Comparison of ENCODE assay signal across 1 cellular context in genomic region chr14:49992901-49993335, GRCh38.
A peak's percentile ranks its signal among the peaks of the same experiment; 100 is the strongest.
TF ChIP-seq lines count a peak whose summit lies in the region.

No MANE protein-coding gene starts in this region.

TF ChIP-seq in HepG2, 621 proteins besides CTCF, POLR2A, EP300 and RAD21 (continued from another document and continues in another):
- peak; percentile 77; the same call in 1 of the 2 replicates for TF ChIP-seq AHDC1 (CRISPR knock-in tag; IDR thresholded peaks at IDR 0.05; ENCODE audit: borderline replicate concordance)
- TF ChIP-seq RAD51 (IDR thresholded peaks at IDR 0.05; ENCODE audit: borderline replicate concordance) = no peak
- TF ChIP-seq MYPOP (CRISPR knock-in tag; IDR thresholded peaks at IDR 0.05) = no peak
- TF ChIP-seq ZNF441 (CRISPR knock-in tag; IDR thresholded peaks at IDR 0.05; ENCODE audit: borderline replicate concordance) = 0 out of 2 replicates have a peak, but pooled peaks have one; percentile 46
- TF ChIP-seq RXRA (CRISPR knock-in tag; IDR thresholded peaks at IDR 0.05) = peak; percentile 100
- no peak for TF ChIP-seq ZBTB1 (CRISPR knock-in tag; IDR thresholded peaks at IDR 0.05; ENCODE audit: borderline replicate concordance)
- TF ChIP-seq ARID4A (CRISPR knock-in tag; IDR thresholded peaks at IDR 0.05; ENCODE audit: borderline replicate concordance) = peak; percentile 39; the same call in 1 of the 2 replicates
- TF ChIP-seq TGIF2 (CRISPR knock-in tag; IDR thresholded peaks at IDR 0.05) = 0 out of 2 replicates have a peak, but pooled peaks have one; percentile 18
- no peak for TF ChIP-seq HDAC6 (IDR thresholded peaks at IDR 0.05; ENCODE audit: low read depth, low read length)
- TF ChIP-seq CBX2 (IDR thresholded peaks at IDR 0.05; ENCODE audit: low read depth, low read length) = no peak
- no peak for TF ChIP-seq CBX2 (CRISPR knock-in tag; IDR thresholded peaks at IDR 0.05; ENCODE audit: low read depth)
- no peak for TF ChIP-seq ZBTB4 (CRISPR knock-in tag; IDR thresholded peaks at IDR 0.05; ENCODE audit: borderline replicate concordance)
- peak; percentile 52; the same call in 1 of the 2 replicates for TF ChIP-seq ETV5 (CRISPR knock-in tag; IDR thresholded peaks at IDR 0.05; ENCODE audit: borderline replicate concordance)
- peak; percentile 69 for TF ChIP-seq PPARG (CRISPR knock-in tag; conservative IDR thresholded peaks at IDR 0.05)
- no peak for TF ChIP-seq AHR (CRISPR knock-in tag; IDR thresholded peaks at IDR 0.05)
- TF ChIP-seq ATAD3A (CRISPR knock-in tag; IDR thresholded peaks at IDR 0.05) = no peak
- peak; percentile 79; the same call in 1 of the 2 replicates for TF ChIP-seq KDM3A (CRISPR knock-in tag; IDR thresholded peaks at IDR 0.05; ENCODE audit: low read depth)
- TF ChIP-seq ZBTB14 (CRISPR knock-in tag; IDR thresholded peaks at IDR 0.05) = no peak
- no peak for TF ChIP-seq ZNF720 (CRISPR knock-in tag; IDR thresholded peaks at IDR 0.05)
- TF ChIP-seq TBX3 (IDR thresholded peaks at IDR 0.05; ENCODE audit: borderline replicate concordance) = no peak
- TF ChIP-seq WIZ (CRISPR knock-in tag; IDR thresholded peaks at IDR 0.05) = no peak
- TF ChIP-seq ZNF235 (CRISPR knock-in tag; IDR thresholded peaks at IDR 0.05; ENCODE audit: borderline replicate concordance) = no peak
- peak; percentile 87; the same call in 1 of the 2 replicates for TF ChIP-seq FOXK1 (CRISPR knock-in tag; IDR thresholded peaks at IDR 0.05; ENCODE audit: borderline replicate concordance, low read depth)
- no peak for TF ChIP-seq THAP7 (CRISPR knock-in tag; IDR thresholded peaks at IDR 0.05)
- TF ChIP-seq ZUFSP (CRISPR knock-in tag; IDR thresholded peaks at IDR 0.05; ENCODE audit: borderline replicate concordance) = no peak
- TF ChIP-seq RCOR2 (CRISPR knock-in tag; IDR thresholded peaks at IDR 0.05) = peak; percentile 62; the same call in 1 of the 2 replicates
- TF ChIP-seq CREB1 (IDR thresholded peaks at IDR 0.05) = peak; percentile 90
- TF ChIP-seq CREB1 (CRISPR knock-in tag; IDR thresholded peaks at IDR 0.05) = peak; percentile 43; the same call in 1 of the 2 replicates
- TF ChIP-seq KLF11 (CRISPR knock-in tag; IDR thresholded peaks at IDR 0.05) = 0 out of 2 replicates have a peak, but pooled peaks have one; percentile 31
- TF ChIP-seq FOXP1 (IDR thresholded peaks at IDR 0.05) = no peak
- TF ChIP-seq FOXP1 (CRISPR knock-in tag; IDR thresholded peaks at IDR 0.05) = peak; percentile 36
- TF ChIP-seq ATF2 (CRISPR knock-in tag; IDR thresholded peaks at IDR 0.05) = peak; percentile 60; the same call in 1 of the 2 replicates
